Comparison of ENCODE assay signal across 10 cellular contexts in genomic region chr11:122441702-122442092, GRCh38.
DNase-seq lines count a peak whose midpoint lies in the region; ATAC-seq, FAIRE-seq and TF ChIP-seq lines count a peak whose summit lies in the region.
"Had no signal": no experiment of that assay in that cellular context is flagged by ENCODE, and none has a peak within 500 bp of the region (broad histone marks: within the 10 kb centered on the region; RNA-seq: fewer than 3 reads in every experiment).

No MANE protein-coding gene starts in this region.

- H3K27ac ChIP-seq in AG04450 (ENCODE audit: low read depth, low read length) (no peak overlapping the region), endothelial cell of umbilical vein (ENCODE audit: insufficient read depth, low read depth, low read length) (no peak overlapping the region), parathyroid adenoma (peak overlapping the region; percentile 62)

- no peaks in the 10 kb centered on the region for H3K9me3 ChIP-seq in AG04450 (ENCODE audit: control insufficient read depth, insufficient read depth, low read length)
- no peaks in the 10 kb centered on the region for H3K9me3 ChIP-seq in endothelial cell of umbilical vein (replicated peaks; ENCODE audit: control insufficient read depth, insufficient read depth, low read length)
- H3K9me3 ChIP-seq in parathyroid adenoma (ENCODE audit: control insufficient read depth, low read length) = no peaks in the 10 kb centered on the region

- no peaks in the 10 kb centered on the region for H3K79me2 ChIP-seq in endothelial cell of umbilical vein (ENCODE audit: control insufficient read depth, insufficient read depth, low read length)
- H3K79me2 ChIP-seq in parathyroid adenoma = no peaks in the 10 kb centered on the region

- no peak for FAIRE-seq in endothelial cell of umbilical vein (lab: Jason Lieb, UNC)

- dilution Hi-C loops in endothelial cell of umbilical vein (cut with MboI; ENCODE audit: extremely low pct_ligation_motif_present, low sequenced_read_pairs) = no loop called here

- no peaks in the 10 kb centered on the region for H4K20me1 ChIP-seq in endothelial cell of umbilical vein (replicated peaks; ENCODE audit: control insufficient read depth, extremely low read depth, insufficient read depth, low read length)

- no peak for ATAC-seq in HG02678 (IDR thresholded peaks at IDR 0.05; ENCODE audit: unreplicated experiment)

- H3K9ac ChIP-seq in endothelial cell of umbilical vein (replicated peaks; ENCODE audit: extremely low read depth, insufficient read depth, low read length) (no peak overlapping the region), parathyroid adenoma (no peak overlapping the region)

- H3K4me1 ChIP-seq in endothelial cell of umbilical vein (ENCODE audit: control insufficient read depth, extremely low read depth, insufficient read depth, low read length) (peaks cover 4% of the 10 kb centered on the region), parathyroid adenoma (no peaks in the 10 kb centered on the region)

- no peaks in the 10 kb centered on the region for H3K9me3 Mint-ChIP-seq in chondrocyte (ENCODE audit: low read depth)
- H3K9me3 Mint-ChIP-seq: nephron had no signal

- DNase-seq in AG04450 (ENCODE audit: low read depth, low spot score) (no peak), NCI-H1105 (lab: John Stamatoyannopoulos, UW) (peak; percentile 56), endothelial cell of umbilical vein (ENCODE audit: low read depth, low spot score) (peak; percentile 8), DMS53 treated with DMSO at 0.1 percent for 48 hours (lab: John Stamatoyannopoulos, UW; ENCODE audit: unreplicated experiment) (no peak), AG08396 (ENCODE audit: low spot score) (no peak), chondrocyte (ENCODE audit: low spot score) (no peak)
- DNase-seq: activated T-cell treated with anti-CD3 and anti-CD28 coated beads, Interleukin-2, amount 50 U/mL, for 1 hour had no signal

- H3K4me3 Mint-ChIP-seq in chondrocyte (ENCODE audit: unreplicated experiment) = no peak overlapping the region
- H3K4me3 Mint-ChIP-seq: nephron had no signal

- no TSS peak for BruUV-seq in endothelial cell of umbilical vein (replicated peaks; lab: Mats Ljungman, UMichigan)

- no peaks in the 10 kb centered on the region for H3K36me3 ChIP-seq in endothelial cell of umbilical vein (ENCODE audit: control insufficient read depth in 2 of 2, extremely low read depth in 1 of 2, insufficient read depth in 2 of 2, low read length in 2 of 2)
- no peaks in the 10 kb centered on the region for H3K36me3 ChIP-seq in parathyroid adenoma (ENCODE audit: control insufficient read depth, insufficient read depth, low read length)

- H3K36me3 Mint-ChIP-seq in chondrocyte (ENCODE audit: low read depth) = no peaks in the 10 kb centered on the region

- H3K9me1 ChIP-seq in endothelial cell of umbilical vein (replicated peaks; ENCODE audit: control insufficient read depth, extremely low read depth, insufficient read depth, low read length) = no peaks in the 10 kb centered on the region

- no peak for TF ChIP-seq CTCF in AG04450 (IDR thresholded peaks at IDR 0.05; ENCODE audit: low read depth, low read length)
- no peak for TF ChIP-seq CTCF in endothelial cell of umbilical vein (IDR thresholded peaks at IDR 0.05; ENCODE audit: extremely low read depth in 1 of 2, insufficient read depth in 1 of 2, low read depth in 1 of 2, low read length in 2 of 2)
- no peak for TF ChIP-seq CTCF in parathyroid adenoma (IDR thresholded peaks at IDR 0.05)
- TF ChIP-seq CTCF in chondrocyte (IDR thresholded peaks at IDR 0.05) = no peak

- intact Hi-C loops in endothelial cell of umbilical vein (cut with micrococcal nuclease) = loop anchor here (5.0 kb wide), 1 partner anchor 214 kb away; no protein-coding TSS in a partner anchor

- POLR2A ChIA-PET in AG04450 (lab: Yijun Ruan, JAX) (no interaction called here), endothelial cell of umbilical vein (lab: Charles Lee) (no interaction called here)

- H2AFZ ChIP-seq in endothelial cell of umbilical vein (ENCODE audit: low read depth, low read length) (no peak overlapping the region), parathyroid adenoma (peak overlapping the region; percentile 65)

- no peak for TF ChIP-seq POLR2A in endothelial cell of umbilical vein (IDR thresholded peaks at IDR 0.05; ENCODE audit: low read depth, low read length)

- CTCF ChIA-PET in AG04450 (lab: Charles Lee) = no interaction called here
- CTCF ChIA-PET in endothelial cell of umbilical vein (lab: Charles Lee) = no interaction called here

- H3K27me3 Mint-ChIP-seq in chondrocyte (ENCODE audit: low read depth) = peaks cover 4% of the 10 kb centered on the region

- H3K27ac Mint-ChIP-seq in chondrocyte (ENCODE audit: unreplicated experiment) = no peak overlapping the region
- H3K27ac Mint-ChIP-seq: nephron had no signal

- H3K27me3 ChIP-seq in AG04450 (ENCODE audit: control insufficient read depth, insufficient read depth, low read length) (peaks cover 27% of the 10 kb centered on the region), endothelial cell of umbilical vein (ENCODE audit: control insufficient read depth in 2 of 2, insufficient read depth in 2 of 2, low read length in 2 of 2) (peaks cover 12 to 27% of the 10 kb centered on the region in 2 experiments), parathyroid adenoma (ENCODE audit: control insufficient read depth, insufficient read depth, low read length) (no peaks in the 10 kb centered on the region)

- H3K4me3 ChIP-seq in AG04450 (ENCODE audit: low read depth, low read length) (peak overlapping the region; percentile 55), endothelial cell of umbilical vein (replicated peaks in 1 of 3; ENCODE audit: insufficient read depth in 1 of 3, low read depth in 1 of 3, low read length in 3 of 3) (peak overlapping the region in 1 of 3 experiments; percentile 41), parathyroid adenoma (ENCODE audit: low read depth, low read length) (peak overlapping the region; percentile 36)

- peaks cover 12% of the 10 kb centered on the region for H3K4me1 Mint-ChIP-seq in chondrocyte (ENCODE audit: low read depth)

- H3K4me2 ChIP-seq in endothelial cell of umbilical vein (ENCODE audit: insufficient read depth, low read length) (peak overlapping the region; percentile 80), parathyroid adenoma (ENCODE audit: low read length) (peak overlapping the region; percentile 62)

TF ChIP-seq in endothelial cell of umbilical vein, 7 proteins besides CTCF, POLR2A, EP300 and RAD21:
- no peak for TF ChIP-seq FOS (IDR thresholded peaks at IDR 0.05; ENCODE audit: borderline replicate concordance, insufficient read depth, low read length)
- TF ChIP-seq GATA2 (IDR thresholded peaks at IDR 0.05; ENCODE audit: insufficient read depth, insufficient read length, low read depth, low read length) = no peak
- no peak for TF ChIP-seq MYC (IDR thresholded peaks at IDR 0.05; ENCODE audit: low read depth, low read length)
- no peak for TF ChIP-seq POLR2AphosphoS5 (IDR thresholded peaks at IDR 0.05; ENCODE audit: insufficient read depth, low read depth, low read length)
- no peak for TF ChIP-seq JUN (IDR thresholded peaks at IDR 0.05; ENCODE audit: borderline replicate concordance, insufficient read depth, insufficient read length, low read depth)
- TF ChIP-seq EZH2 (IDR thresholded peaks at IDR 0.05; ENCODE audit: borderline replicate concordance, low read depth, low read length, severe bottlenecking) = no peak
- no peak for TF ChIP-seq MAX (IDR thresholded peaks at IDR 0.05; ENCODE audit: insufficient read depth, insufficient read length)

Comparison
In these comparisons a context has a peak if more than half of its experiments do, and no peak if none do; other contexts are left out.
1. DNase-seq: peak in NCI-H1105 (single experiment) and endothelial cell of umbilical vein (single experiment); none in AG04450 (single experiment), DMS53 treated with DMSO at 0.1 percent for 48 hours (single experiment), AG08396 (single experiment) and chondrocyte (single experiment).